Comparison of ENCODE assay signal across 2 cellular contexts in genomic region chr1:41226816-41227215, GRCh38.
TF ChIP-seq lines count a peak whose summit lies in the region.

No MANE protein-coding gene starts in this region.

TF ChIP-seq in GM23338, 12 proteins besides CTCF, POLR2A, EP300 and RAD21:
- TF ChIP-seq EZH2phosphoT487 (IDR thresholded peaks at IDR 0.05; ENCODE audit: unreplicated experiment) (no peak), JUNB (IDR thresholded peaks at IDR 0.05; ENCODE audit: unreplicated experiment) (no peak), POLR2AphosphoS5 (IDR thresholded peaks at IDR 0.05; ENCODE audit: low read depth) (no peak), NANOG (IDR thresholded peaks at IDR 0.05; ENCODE audit: borderline replicate concordance) (no peak), EZH2 (IDR thresholded peaks at IDR 0.05; ENCODE audit: low read depth, unreplicated experiment) (no peak), STAT1 (IDR thresholded peaks at IDR 0.05; ENCODE audit: unreplicated experiment) (no peak), REST (IDR thresholded peaks at IDR 0.05; ENCODE audit: unreplicated experiment) (no peak), CREB1 (CRISPR knock-in tag; IDR thresholded peaks at IDR 0.05; ENCODE audit: low read depth) (no peak), ZNF114 (CRISPR knock-in tag; IDR thresholded peaks at IDR 0.05) (no peak), ETS1 (IDR thresholded peaks at IDR 0.05) (no peak), ZNF331 (CRISPR knock-in tag; IDR thresholded peaks at IDR 0.05; ENCODE audit: low read depth) (no peak), ZNF462 (CRISPR knock-in tag; IDR thresholded peaks at IDR 0.05) (no peak)
TF ChIP-seq in GM23338: peak in this region for 0.

TF ChIP-seq in IMR-90, 13 proteins besides CTCF, POLR2A, EP300 and RAD21:
- TF ChIP-seq BHLHE40 (IDR thresholded peaks at IDR 0.05; ENCODE audit: low read depth, low read length) (no peak), SMC3 (IDR thresholded peaks at IDR 0.05; ENCODE audit: low read depth, low read length) (no peak), FOS (IDR thresholded peaks at IDR 0.05; ENCODE audit: low read depth, low read length) (no peak), CHD1 (IDR thresholded peaks at IDR 0.05; ENCODE audit: low read depth, low read length) (no peak), MAZ (IDR thresholded peaks at IDR 0.05; ENCODE audit: borderline replicate concordance, low read depth, low read length) (no peak), RFX5 (IDR thresholded peaks at IDR 0.05; ENCODE audit: low read depth, low read length) (no peak), RCOR1 (IDR thresholded peaks at IDR 0.05; ENCODE audit: insufficient replicate concordance, low read length) (no peak), CEBPB (IDR thresholded peaks at IDR 0.05; ENCODE audit: low read depth, low read length) (no peak), NFE2L2 (IDR thresholded peaks at IDR 0.05; ENCODE audit: low read depth, low read length) (no peak), USF2 (IDR thresholded peaks at IDR 0.05; ENCODE audit: low read depth, low read length) (no peak), ELK1 (IDR thresholded peaks at IDR 0.05; ENCODE audit: borderline replicate concordance, low read depth, low read length) (no peak)
